Comparison of ENCODE assay signal across 8 cellular contexts in genomic region chr12:112906712-112907414, GRCh38. TPM values are rescaled to one million over a fixed set of nuclear protein-coding genes. Genes with fewer than 3 reads are reported as not detected.
A peak's percentile ranks its signal among the peaks of the same experiment; 100 is the strongest.
DNase-seq lines count a peak whose midpoint lies in the region; ATAC-seq lines count a peak whose summit lies in the region.

TSS of gene OAS1 (plus strand) at chr12:112906962. CDS start at chr12:112907040, 78 bp downstream.

- H3K4me2 ChIP-seq in BLaER1: peak within 1 kb of the TSS; percentile 88

- intact Hi-C loops in right cardiac atrium (cut with DNase I): no loop called here

- WGBS in right cardiac atrium: 6% methylated on average over 4 of the region's 4 CpGs

- H3K27me3 ChIP-seq in BLaER1 (no peaks in the 10 kb centered on the region), right cardiac atrium (ENCODE audit: control insufficient read depth, insufficient read depth) (no peaks in the 10 kb centered on the region)

- peaks cover 44% of the 10 kb centered on the region for H3K36me3 Mint-ChIP-seq in activated naive CD8-positive, alpha-beta T cell treated with anti-CD3 and anti-CD28 coated beads, Interleukin-2, amount 10 ng/mL, durations not matched to agents 7 days and 5 days

- DNase-seq in NCI-H69 (lab: John Stamatoyannopoulos, UW) (peak; percentile 64), right cardiac atrium (no peak), skeletal muscle cell (ENCODE audit: low read depth) (no peak), RKO (ENCODE audit: low spot score) (no peak)
- DNase-seq in activated naive CD8-positive, alpha-beta T cell treated with anti-CD3 and anti-CD28 coated beads, Interleukin-2, amount 10 ng/mL, durations not matched to agents 7 days and 5 days: peak; percentile 46

- H3K27ac ChIP-seq in BLaER1 (peak within 1 kb of the TSS; percentile 42; the same call in 1 of the 2 replicates), right cardiac atrium (ENCODE audit: low read length) (peak within 1 kb of the TSS; percentile 77)

- H3K9me3 Mint-ChIP-seq in activated naive CD8-positive, alpha-beta T cell treated with anti-CD3 and anti-CD28 coated beads, Interleukin-2, amount 10 ng/mL, durations not matched to agents 7 days and 5 days: no peaks in the 10 kb centered on the region

- no peaks in the 10 kb centered on the region for H4K20me1 ChIP-seq in BLaER1

- POLR2A ChIA-PET in activated naive CD8-positive, alpha-beta T cell treated with anti-CD3 and anti-CD28 coated beads, Interleukin-2, amount 10 ng/mL, durations not matched to agents 7 days and 5 days (lab: Charles Lee): interaction anchor here (0.7 to 7.8 kb wide), 16 partner anchors 11 to 246 kb away, joined by 3 to 187 read pairs (median 4); partner anchors contain the start of genes OAS2 and OAS3

- H3K4me1 ChIP-seq in BLaER1: peaks cover 26% of the 10 kb centered on the region
- H3K4me1 ChIP-seq in right cardiac atrium (ENCODE audit: control insufficient read depth, insufficient read depth, low read length): peaks cover 9% of the 10 kb centered on the region

- peak within 1 kb of the TSS; percentile 40; the same call in 1 of the 2 replicates for H3K9ac ChIP-seq in BLaER1

- H3K36me3 ChIP-seq in BLaER1: no peaks in the 10 kb centered on the region

- ATAC-seq in GM18867 (IDR thresholded peaks at IDR 0.05; ENCODE audit: unreplicated experiment) (peak; percentile 68), HG03045 (IDR thresholded peaks at IDR 0.05; ENCODE audit: unreplicated experiment) (peak; percentile 71), right cardiac atrium (peak; percentile 92 to 93)
- peak; percentile 88 for ATAC-seq in activated naive CD8-positive, alpha-beta T cell treated with anti-CD3 and anti-CD28 coated beads, Interleukin-2, amount 10 ng/mL, durations not matched to agents 7 days and 5 days (ENCODE audit: low read depth)

- H3K4me3 ChIP-seq in BLaER1 (peak within 1 kb of the TSS; percentile 59), right cardiac atrium (ENCODE audit: low read length) (peak within 1 kb of the TSS; percentile 59), skeletal muscle cell (ENCODE audit: low read depth, low read length) (peak within 1 kb of the TSS; percentile 18)

- peaks cover 56% of the 10 kb centered on the region for H3K4me1 Mint-ChIP-seq in activated naive CD8-positive, alpha-beta T cell treated with anti-CD3 and anti-CD28 coated beads, Interleukin-2, amount 10 ng/mL, durations not matched to agents 7 days and 5 days

- peaks cover 5% of the 10 kb centered on the region for H3K9me3 ChIP-seq in BLaER1
- H3K9me3 ChIP-seq in right cardiac atrium (ENCODE audit: control insufficient read depth, low read length): no peaks in the 10 kb centered on the region

- peak within 1 kb of the TSS; percentile 99 for H3K27ac Mint-ChIP-seq in activated naive CD8-positive, alpha-beta T cell treated with anti-CD3 and anti-CD28 coated beads, Interleukin-2, amount 10 ng/mL, durations not matched to agents 7 days and 5 days

- H3K4me3 Mint-ChIP-seq in activated naive CD8-positive, alpha-beta T cell treated with anti-CD3 and anti-CD28 coated beads, Interleukin-2, amount 10 ng/mL, durations not matched to agents 7 days and 5 days: peak within 1 kb of the TSS; percentile 98

- H3K27me3 Mint-ChIP-seq in activated naive CD8-positive, alpha-beta T cell treated with anti-CD3 and anti-CD28 coated beads, Interleukin-2, amount 10 ng/mL, durations not matched to agents 7 days and 5 days: no peaks in the 10 kb centered on the region

RNA-seq across cellular contexts. Expression of gene OAS1, which starts in this region (rescaled TPM):
- total RNA-seq in activated naive CD8-positive, alpha-beta T cell treated with anti-CD3 and anti-CD28 coated beads, Interleukin-2, amount 10 ng/mL, durations not matched to agents 7 days and 5 days: 100 to 1,000 TPM; 138 to 141 TPM
- total RNA-seq in right cardiac atrium: 10 to 100 TPM in 2 of 4 donors, 1 to 10 TPM in 2; 5.2 to 16.2 (median 12.2) TPM
- 6.6 TPM for polyA plus RNA-seq in right cardiac atrium

Comparison
In these comparisons a context has a peak if more than half of its experiments do, and no peak if none do; other contexts are left out.
1. RNA of gene OAS1 (total RNA-seq): 138 to 141 TPM in activated naive CD8-positive, alpha-beta T cell treated with anti-CD3 and anti-CD28 coated beads, Interleukin-2, amount 10 ng/mL, durations not matched to agents 7 days and 5 days; 5.2 to 16.2 TPM in right cardiac atrium; every median in the first group is over 4 times any median in the second.
2. DNase-seq: peak in NCI-H69 (single experiment) and activated naive CD8-positive, alpha-beta T cell treated with anti-CD3 and anti-CD28 coated beads, Interleukin-2, amount 10 ng/mL, durations not matched to agents 7 days and 5 days (single experiment); none in right cardiac atrium (0 of 3), skeletal muscle cell (single experiment) and RKO (single experiment).
3. Peak in every context shown above with its lines, with median percentiles within 50 percentile points of each other: H3K4me3 ChIP-seq and ATAC-seq.